ENCODE assay signal across 26 cellular contexts in genomic region chr4:168325591-168325990, GRCh38.
"Had no signal": no experiment of that assay in that cellular context is flagged by ENCODE, and none has a peak within 500 bp of the region (broad histone marks: within the 10 kb centered on the region; RNA-seq: fewer than 3 reads in every experiment).

No MANE protein-coding gene starts in this region.

- H3K4me3 ChIP-seq: colonic mucosa, esophagus squamous epithelium, gastroesophageal sphincter, heart left ventricle, hepatocyte, left lung, lower lobe of right lung, mucosa of descending colon had no signal

- ATAC-seq: effector memory CD8-positive, alpha-beta T cell; esophagus mucosa; gastroesophageal sphincter; heart left ventricle; left lung; left ventricle myocardium superior; lower lobe of right lung; mucosa of descending colon had no signal

- H3K9me3 ChIP-seq: colonic mucosa, esophagus squamous epithelium, gastroesophageal sphincter, heart left ventricle, left lung, lower lobe of right lung, mucosa of descending colon had no signal

- H3K4me1 ChIP-seq: colonic mucosa, esophagus squamous epithelium, gastroesophageal sphincter, heart left ventricle, left lung, lower lobe of right lung had no signal

- H3K4me2 ChIP-seq: hepatocyte had no signal

- FAIRE-seq: endometrium, frontal cortex, kidney had no signal

- H3K36me3 ChIP-seq: colonic mucosa, esophagus squamous epithelium, gastroesophageal sphincter, heart left ventricle, left lung, lower lobe of right lung had no signal

- DNase-seq: colonic mucosa; cortex of kidney; effector CD8-positive, alpha-beta T cell; effector memory CD8-positive, alpha-beta T cell; endodermal cell; erythroblast; esophagus squamous epithelium; foreskin fibroblast; heart left ventricle; hypothalamus; immature natural killer cell; islet precursor cell; kidney; kidney glomerular epithelial cell; left lung; left ventricle myocardium superior; lower lobe of right lung; mesenchymal stem cell; mucosa of descending colon; naive B cell had no signal

- H3K27me3 ChIP-seq: colonic mucosa, esophagus squamous epithelium, gastroesophageal sphincter, heart left ventricle, hepatocyte, left lung had no signal

- H3K27ac ChIP-seq: colonic mucosa, epithelial cell of prostate, esophagus squamous epithelium, gastroesophageal sphincter, heart left ventricle, hepatocyte, left lung, lower lobe of right lung had no signal

- H3K79me2 ChIP-seq: hepatocyte had no signal

- H2AFZ ChIP-seq: hepatocyte had no signal
